ENCODE assay signal across 8 cellular contexts in the genomic region with DNA sequence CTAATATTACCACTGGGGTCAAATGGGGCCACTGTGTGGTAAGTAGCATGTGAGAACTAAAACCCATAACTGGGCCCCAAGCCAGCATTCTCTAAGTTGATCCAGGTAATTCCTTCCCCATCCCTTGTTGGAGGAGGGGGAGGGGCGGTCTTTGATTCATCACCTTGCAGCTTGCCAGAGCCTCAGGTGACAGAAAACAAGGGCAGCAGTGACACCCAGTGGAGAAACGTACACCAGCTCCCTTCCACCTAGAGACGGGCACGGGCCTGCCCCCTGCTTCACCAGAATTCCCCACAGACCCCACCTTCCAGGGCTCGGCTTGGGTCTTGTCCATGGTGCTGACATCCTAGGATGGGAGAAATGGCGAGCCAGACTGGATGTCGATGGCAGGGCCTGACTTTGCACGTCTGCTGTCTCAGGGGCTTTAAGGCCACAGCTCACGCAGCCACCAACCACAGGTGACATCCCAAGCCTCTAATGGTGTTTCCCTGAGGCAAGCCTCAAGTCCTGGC.
DNase-seq lines count a peak whose midpoint lies in the region; ATAC-seq, FAIRE-seq and TF ChIP-seq lines count a peak whose summit lies in the region.

No MANE protein-coding gene starts in this region.

- H4K20me1 ChIP-seq in IMR-90 (ENCODE audit: insufficient read depth, low read length) = no peaks in the 10 kb centered on the region
- no peaks in the 10 kb centered on the region for H4K20me1 ChIP-seq in OCI-LY3 (ENCODE audit: insufficient read depth, low read length)
- H4K20me1 ChIP-seq in keratinocyte (ENCODE audit: control insufficient read depth, extremely low read depth, insufficient read depth, low read length) = no peaks in the 10 kb centered on the region

- ATAC-seq in GM18907 (IDR thresholded peaks at IDR 0.05; ENCODE audit: unreplicated experiment) (peak; percentile 70), IMR-90 (ENCODE audit: low read depth) (peak; percentile 65)

- H2BK20ac ChIP-seq in IMR-90 (ENCODE audit: low read depth, low read length) = no peak overlapping the region

- TF ChIP-seq CTCF in IMR-90 (conservative IDR thresholded peaks at IDR 0.05; ENCODE audit: low read depth, low read length) (peak; percentile 27; the same call in 1 of the 2 replicates), OCI-LY3 (IDR thresholded peaks at IDR 0.05; ENCODE audit: low read depth, low read length) (peak; percentile 73), astrocyte of the spinal cord (IDR thresholded peaks at IDR 0.05; ENCODE audit: low read depth, low read length) (peak; percentile 45), keratinocyte (optimal IDR thresholded peaks at IDR 0.05 in 1 of 3, IDR thresholded peaks at IDR 0.05 in 1 of 3, conservative IDR thresholded peaks at IDR 0.05 in 1 of 3; ENCODE audit: extremely low read depth in 1 of 3, insufficient read depth in 2 of 3, low read length in 3 of 3) (peak; percentile 82 to 95 (median 95))

- H3K4me1 ChIP-seq in IMR-90 (ENCODE audit: control insufficient read depth, insufficient read depth, low read length) = no peaks in the 10 kb centered on the region
- no peaks in the 10 kb centered on the region for H3K4me1 ChIP-seq in OCI-LY3 (ENCODE audit: low read length)
- H3K4me1 ChIP-seq in keratinocyte (ENCODE audit: control insufficient read depth, extremely low read depth, insufficient read depth, low read length) = peaks cover 29% of the 10 kb centered on the region

- H2AK9ac ChIP-seq in IMR-90 (replicated peaks; ENCODE audit: low read depth, low read length, poor library complexity) = no peak overlapping the region

- no peak overlapping the region for H2BK15ac ChIP-seq in IMR-90 (ENCODE audit: low read depth, low read length)

- H3K79me2 ChIP-seq in OCI-LY3 (ENCODE audit: low read length) (no peaks in the 10 kb centered on the region), keratinocyte (ENCODE audit: control insufficient read depth, insufficient read depth, low read length) (no peaks in the 10 kb centered on the region)

- peak; percentile 92 for FAIRE-seq in keratinocyte (lab: Jason Lieb, UNC)

- no peak overlapping the region for H3K18ac ChIP-seq in IMR-90 (ENCODE audit: low read depth, low read length)

- H3K27ac ChIP-seq in IMR-90 (ENCODE audit: insufficient read depth, low read length) (no peak overlapping the region), OCI-LY3 (ENCODE audit: low read length) (no peak overlapping the region), keratinocyte (ENCODE audit: control insufficient read depth, insufficient read depth, low read length) (no peak overlapping the region)

- WGBS in IMR-90 (ENCODE audit: extremely low coverage in 2 of 2, insufficient read length in 1 of 2), 2 experiments = no CpG with 5 or more reads among the region's 9 CpGs

- H3K4me3 ChIP-seq in IMR-90 (ENCODE audit: insufficient read depth, low read depth, low read length) (no peak overlapping the region), OCI-LY3 (ENCODE audit: low read length) (no peak overlapping the region), astrocyte of the spinal cord (ENCODE audit: low read depth, low read length) (no peak overlapping the region), keratinocyte (ENCODE audit: control insufficient read depth in 2 of 3, extremely low read depth in 1 of 3, insufficient read depth in 2 of 3, low read depth in 1 of 3, low read length in 3 of 3) (no peak overlapping the region)

- intact Hi-C loops in IMR-90 (cut with micrococcal nuclease) = no loop called here

- DNase-seq in AG20443 (ENCODE audit: low spot score) (peak; percentile 61), IMR-90 (peak; percentile 28), astrocyte of the spinal cord (ENCODE audit: low read depth, low spot score) (peak; percentile 59), keratinocyte (ENCODE audit: low read depth, low spot score) (peak; percentile 93), globus pallidus (ENCODE audit: low spot score) (no peak)
- peak; percentile 7 for DNase-seq in stimulated activated CD8-positive, alpha-beta memory T cell treated with anti-CD3 and anti-CD28 coated beads, Interleukin-4, amount 100 ng/mL, for 24 hours (ENCODE audit: low read depth)

- H2AFZ ChIP-seq in IMR-90 (replicated peaks; ENCODE audit: low read length, poor library complexity) = no peak overlapping the region
- no peak overlapping the region for H2AFZ ChIP-seq in OCI-LY3 (ENCODE audit: low read depth, low read length)
- no peak overlapping the region for H2AFZ ChIP-seq in keratinocyte (ENCODE audit: control insufficient read depth, low read length)

- CTCF ChIA-PET in IMR-90 (lab: Yijun Ruan, JAX) = no interaction called here

- H3K9me1 ChIP-seq in IMR-90 (ENCODE audit: insufficient read depth, low read length) (no peaks in the 10 kb centered on the region), keratinocyte (ENCODE audit: control insufficient read depth, extremely low read depth, insufficient read depth, low read length) (no peaks in the 10 kb centered on the region)

- no peak overlapping the region for H2BK120ac ChIP-seq in IMR-90 (ENCODE audit: low read depth, low read length)

- no peak overlapping the region for H3K4ac ChIP-seq in IMR-90 (ENCODE audit: low read depth, low read length)

- H3K4me2 ChIP-seq in IMR-90 (ENCODE audit: low read depth, low read length) (no peak overlapping the region), OCI-LY3 (ENCODE audit: low read length) (no peak overlapping the region), keratinocyte (ENCODE audit: control insufficient read depth, extremely low read depth, insufficient read depth, low read depth, low read length) (peak overlapping the region; percentile 31)

- H3K9me3 ChIP-seq in IMR-90 (ENCODE audit: control insufficient read depth, insufficient read depth, low read length) (no peaks in the 10 kb centered on the region), OCI-LY3 (ENCODE audit: insufficient read depth, low read length) (no peaks in the 10 kb centered on the region), keratinocyte (ENCODE audit: control insufficient read depth, low read depth, low read length) (no peaks in the 10 kb centered on the region)

- no peak overlapping the region for H4K91ac ChIP-seq in IMR-90 (ENCODE audit: insufficient read depth, low read depth, low read length)

- BruUV-seq in IMR-90 (replicated peaks; lab: Mats Ljungman, UMichigan) = no TSS peak

- H3K27me3 ChIP-seq in IMR-90 (ENCODE audit: control insufficient read depth, insufficient read depth, low read length) = peaks cover 6% of the 10 kb centered on the region
- no peaks in the 10 kb centered on the region for H3K27me3 ChIP-seq in OCI-LY3 (ENCODE audit: low read depth, low read length)
- H3K27me3 ChIP-seq in keratinocyte (ENCODE audit: control insufficient read depth, extremely low read depth, insufficient read depth, low read length) = no peaks in the 10 kb centered on the region

- H3K14ac ChIP-seq in IMR-90 (replicated peaks; ENCODE audit: low read depth, low read length) = no peak overlapping the region

- peak; percentile 32; the same call in 1 of the 2 replicates for TF ChIP-seq RAD21 in IMR-90 (IDR thresholded peaks at IDR 0.05; ENCODE audit: low read length)

- H3K23ac ChIP-seq in IMR-90 (ENCODE audit: low read depth, low read length) = no peak overlapping the region

- no peak overlapping the region for H2AK5ac ChIP-seq in IMR-90 (ENCODE audit: low read depth, low read length)

- H4K8ac ChIP-seq in IMR-90 (ENCODE audit: low read depth in 2 of 2, low read length in 2 of 2) = no peak overlapping the region

- H4K5ac ChIP-seq in IMR-90 (ENCODE audit: low read depth, low read length) = no peak overlapping the region

- POLR2A ChIA-PET in IMR-90 (lab: Charles Lee; ENCODE audit: unreplicated experiment) = no interaction called here

- no peak overlapping the region for H3K56ac ChIP-seq in IMR-90 (ENCODE audit: extremely low read depth, insufficient read depth, low read length)

- no peak overlapping the region for H2BK5ac ChIP-seq in IMR-90 (ENCODE audit: low read depth, low read length, poor library complexity, severe bottlenecking)

- H3K79me1 ChIP-seq in IMR-90 (ENCODE audit: low read depth in 1 of 2, low read length in 2 of 2) = no peaks in the 10 kb centered on the region

- H3K9ac ChIP-seq in IMR-90 (ENCODE audit: low read depth, low read length) (no peak overlapping the region), OCI-LY3 (ENCODE audit: low read length) (no peak overlapping the region), keratinocyte (ENCODE audit: control insufficient read depth, extremely low read depth, insufficient read depth, low read length) (no peak overlapping the region)

- in situ Hi-C loops in IMR-90 (cut with MboI; ENCODE audit: low sequenced_read_pairs) (no loop called here), astrocyte of the spinal cord (cut with HindIII; ENCODE audit: low sequenced_read_pairs) (no loop called here)

- H3K36me3 ChIP-seq in IMR-90 (ENCODE audit: control insufficient read depth, insufficient read depth, low read length) = no peaks in the 10 kb centered on the region
- no peaks in the 10 kb centered on the region for H3K36me3 ChIP-seq in OCI-LY3 (replicated peaks; ENCODE audit: low read depth, low read length)
- H3K36me3 ChIP-seq in keratinocyte (ENCODE audit: control insufficient read depth in 2 of 2, extremely low read depth in 1 of 2, insufficient read depth in 2 of 2, low read length in 2 of 2) = no peaks in the 10 kb centered on the region

- dilution Hi-C loops in IMR-90 (cut with HindIII; ENCODE audit: low sequenced_read_pairs, unreplicated experiment) = no loop called here
- dilution Hi-C loops in keratinocyte (cut with MboI; ENCODE audit: extremely low pct_ligation_motif_present, low sequenced_read_pairs) = no loop called here

- TF ChIP-seq POLR2A in IMR-90 (IDR thresholded peaks at IDR 0.05; ENCODE audit: low read depth, low read length) = no peak

TF ChIP-seq in IMR-90, 13 proteins besides CTCF, POLR2A, EP300 and RAD21:
- TF ChIP-seq NFE2L2 (IDR thresholded peaks at IDR 0.05; ENCODE audit: low read depth, low read length) (no peak), MXI1 (IDR thresholded peaks at IDR 0.05; ENCODE audit: borderline replicate concordance, low read depth, low read length) (no peak), SMC3 (IDR thresholded peaks at IDR 0.05; ENCODE audit: low read depth, low read length) (peak; percentile 29; the same call in 1 of the 2 replicates), RCOR1 (IDR thresholded peaks at IDR 0.05; ENCODE audit: insufficient replicate concordance, low read length) (no peak)

Comparison
In these comparisons a context has a peak if more than half of its experiments do, and no peak if none do; other contexts are left out.
1. CTCF ChIP-seq: peak in every context shown above with its lines; median percentile 95 in keratinocyte; 73 in OCI-LY3; 45 in astrocyte of the spinal cord; 27 in IMR-90.